ENCODE assay signal across 9 cellular contexts in the genomic region with DNA sequence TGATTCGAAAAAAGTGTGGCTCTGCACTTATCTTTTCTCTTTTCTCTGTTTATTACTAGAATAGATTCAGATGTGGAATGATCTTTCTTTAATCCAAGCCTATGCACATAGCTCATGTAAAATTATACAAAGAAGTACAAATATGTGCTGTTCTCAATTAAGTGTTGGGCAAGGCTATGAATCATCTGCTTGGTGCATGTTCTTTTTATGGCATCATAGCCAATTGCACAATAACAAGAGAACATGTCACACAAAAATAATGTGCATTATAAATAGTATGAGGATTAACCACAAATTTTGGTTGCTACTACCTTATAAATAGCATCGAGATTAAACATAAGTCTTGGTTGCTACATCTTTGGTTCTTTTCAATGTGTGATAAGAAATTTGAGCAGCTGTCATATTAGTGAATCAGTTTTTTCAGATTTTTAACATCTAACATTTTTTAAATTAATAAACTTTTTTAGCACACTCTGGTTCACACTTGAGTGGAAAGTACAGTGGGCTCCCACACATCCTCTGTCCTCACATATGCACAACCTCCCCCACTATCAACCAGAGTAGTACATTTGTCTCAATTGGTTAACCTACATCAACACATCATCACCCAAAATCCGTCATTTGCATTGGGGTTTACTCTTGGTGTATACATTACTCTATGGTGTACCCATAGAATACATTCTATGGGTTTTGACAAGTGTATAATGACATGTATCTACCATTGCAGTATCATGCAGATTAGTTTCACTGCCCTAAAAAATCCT. TPM values are rescaled to one million over a fixed set of nuclear protein-coding genes. Genes with fewer than 3 reads are reported as not detected.
DNase-seq lines count a peak whose midpoint lies in the region; ATAC-seq and TF ChIP-seq lines count a peak whose summit lies in the region.
"Had no signal": no experiment of that assay in that cellular context is flagged by ENCODE, and none has a peak within 500 bp of the region (broad histone marks: within the 10 kb centered on the region; RNA-seq: fewer than 3 reads in every experiment).

No MANE protein-coding gene starts in this region.

- no peaks in the 10 kb centered on the region for H3K9me3 ChIP-seq in left lung

- H3K36me3 ChIP-seq in brain microvascular endothelial cell (replicated peaks) (no peaks in the 10 kb centered on the region), left lung (no peaks in the 10 kb centered on the region)

- peak; percentile 85 for ATAC-seq in left lung
- no peak for ATAC-seq in HG03521 (IDR thresholded peaks at IDR 0.05; ENCODE audit: unreplicated experiment)

- H3K27ac ChIP-seq in brain microvascular endothelial cell (peak overlapping the region; percentile 52), left lung (peak overlapping the region; percentile 21 to 51)

- intact Hi-C loops in left lung (cut with DNase I) (no loop called here), posterior vena cava (cut with DNase I) (loop anchor here in 1 of 2 donors (10.0 kb wide), 1 partner anchor 135 kb away; a partner anchor contains a TSS)

- no peak overlapping the region for H3K4me3 ChIP-seq in brain microvascular endothelial cell (ENCODE audit: low read depth, low read length)
- H3K4me3 ChIP-seq in left lung, result no peak overlapping the region

- H3K4me1 ChIP-seq in left lung, result peaks cover 5 to 11% of the 10 kb centered on the region in 2 donors

- no peaks in the 10 kb centered on the region for H3K27me3 ChIP-seq in brain microvascular endothelial cell (replicated peaks)
- H3K27me3 ChIP-seq in left lung, result no peaks in the 10 kb centered on the region

- in situ Hi-C loops in brain microvascular endothelial cell (cut with HindIII; ENCODE audit: low pct_ligation_motif_present, low sequenced_read_pairs), result no loop called here

- DNase-seq in AG08396 (ENCODE audit: low spot score), result peak; percentile 65
- peak; percentile 11 for DNase-seq in LoVo (ENCODE audit: low spot score)
- DNase-seq in brain microvascular endothelial cell, result peak; percentile 83
- DNase-seq in left lung, result no peak
- no peak for DNase-seq in activated naive CD4-positive, alpha-beta T cell treated with anti-CD3 and anti-CD28 coated beads, Interleukin-2, amount 50 U/mL, for 16 hours
- DNase-seq in stimulated activated CD4-positive, alpha-beta T cell treated with anti-CD3 and anti-CD28 coated beads, Interleukin-2, amount 100 ng/mL, for 24 hours, result no peak
- no peak for DNase-seq in posterior vena cava (ENCODE audit: low spot score)
- DNase-seq: midbrain had no signal

- TF ChIP-seq CTCF in brain microvascular endothelial cell (IDR thresholded peaks at IDR 0.05; ENCODE audit: low read depth, low read length, missing control alignments) (no peak), left lung (IDR thresholded peaks at IDR 0.05) (no peak)

RNA-seq across cellular contexts. Expression of a gene that starts 6.8 kb away (rescaled TPM):
- total RNA-seq in left lung (10 to 100 TPM; 18.5 to 20.7 TPM), posterior vena cava (10 to 100 TPM; 20.1 to 30.3 TPM)

Comparison
In these comparisons a context has a peak if more than half of its experiments do, and no peak if none do; other contexts are left out.
1. DNase-seq: peak in AG08396 (single experiment), LoVo (single experiment) and brain microvascular endothelial cell (single experiment); none in left lung (0 of 2), activated naive CD4-positive, alpha-beta T cell treated with anti-CD3 and anti-CD28 coated beads, Interleukin-2, amount 50 U/mL, for 16 hours (single experiment), stimulated activated CD4-positive, alpha-beta T cell treated with anti-CD3 and anti-CD28 coated beads, Interleukin-2, amount 100 ng/mL, for 24 hours (0 of 2) and posterior vena cava (single experiment).